8 cellular contexts compared by ENCODE assay signal in the genomic region with DNA sequence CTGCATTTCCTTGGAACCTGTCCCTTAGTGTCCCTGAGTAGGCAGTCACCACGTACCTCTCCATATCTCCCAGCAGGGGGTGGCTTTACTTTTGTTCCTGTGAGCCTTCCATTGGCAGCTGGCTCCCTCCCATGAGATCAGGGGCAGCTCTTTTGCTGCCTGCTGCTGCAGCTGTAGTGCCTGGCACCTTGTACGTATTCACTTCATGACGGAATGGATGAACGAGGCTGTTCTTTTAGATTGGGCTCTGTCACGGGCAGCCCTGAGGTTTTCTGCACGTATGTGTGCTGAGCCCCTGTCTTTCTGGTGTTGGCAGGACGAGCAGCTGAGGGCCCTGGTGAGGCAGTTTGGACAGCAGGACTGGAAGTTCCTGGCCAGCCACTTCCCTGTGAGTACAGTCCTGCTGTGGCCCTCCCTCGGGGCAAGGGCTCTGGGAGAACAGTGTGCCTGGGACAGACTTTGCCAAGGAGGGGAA. TPM values are rescaled to one million over a fixed set of nuclear protein-coding genes. Genes with fewer than 3 reads are reported as not detected.
A peak's percentile ranks its signal among the peaks of the same experiment; 100 is the strongest.
DNase-seq lines count a peak whose midpoint lies in the region; ATAC-seq and TF ChIP-seq lines count a peak whose summit lies in the region.

No MANE protein-coding gene starts in this region.

- H4K91ac ChIP-seq in mesenchymal stem cell (ENCODE audit: low read length): no peak overlapping the region

- no peaks in the 10 kb centered on the region for H3K9me3 Mint-ChIP-seq in activated naive CD4-positive, alpha-beta T cell treated with anti-CD3 and anti-CD28 coated beads, Interleukin-2, amount 10 ng/mL, durations not matched to agents 7 days and 5 days

- no peak overlapping the region for H3K4ac ChIP-seq in mesenchymal stem cell (ENCODE audit: low read depth in 1 of 2, low read length in 2 of 2)

- peaks cover 15% of the 10 kb centered on the region for H3K79me1 ChIP-seq in mesenchymal stem cell (replicated peaks; ENCODE audit: low read length, poor library complexity, severe bottlenecking)

- H3K14ac ChIP-seq in mesenchymal stem cell (ENCODE audit: low read length in 2 of 2): no peak overlapping the region

- H3K4me1 Mint-ChIP-seq in activated naive CD4-positive, alpha-beta T cell treated with anti-CD3 and anti-CD28 coated beads, Interleukin-2, amount 10 ng/mL, durations not matched to agents 7 days and 5 days: peaks cover 5% of the 10 kb centered on the region

- peak overlapping the region in 1 of 2 experiments; percentile 7 for H3K4me3 ChIP-seq in mesenchymal stem cell (ENCODE audit: insufficient read depth in 1 of 2, low read depth in 1 of 2, low read length in 2 of 2)
- no peak overlapping the region for H3K4me3 ChIP-seq in testis

- no peak overlapping the region for H2AFZ ChIP-seq in mesenchymal stem cell (ENCODE audit: low read depth, low read length)

- H3K23ac ChIP-seq in mesenchymal stem cell (ENCODE audit: low read length in 2 of 2): no peak overlapping the region

- no peak overlapping the region for H3K4me2 ChIP-seq in mesenchymal stem cell (ENCODE audit: low read length, poor library complexity, severe bottlenecking)

- peaks cover 22% of the 10 kb centered on the region for H3K36me3 Mint-ChIP-seq in activated naive CD4-positive, alpha-beta T cell treated with anti-CD3 and anti-CD28 coated beads, Interleukin-2, amount 10 ng/mL, durations not matched to agents 7 days and 5 days

- no peak for TF ChIP-seq POLR2A in testis (IDR thresholded peaks at IDR 0.05)

- no peak overlapping the region for H4K8ac ChIP-seq in mesenchymal stem cell (ENCODE audit: low read length)

- WGBS in mesenchymal stem cell: 94% methylated on average over 8 of the region's 8 CpGs
- WGBS in testis, 2 donors: 49 to 92% methylated on average over 5 to 8 of the region's 8 CpGs

- no peak overlapping the region for H2AK5ac ChIP-seq in mesenchymal stem cell (ENCODE audit: low read length, severe bottlenecking)

- no peak for DNase-seq in activated naive CD4-positive, alpha-beta T cell treated with anti-CD3 and anti-CD28 coated beads, Interleukin-2, amount 10 ng/mL, durations not matched to agents 7 days and 5 days
- DNase-seq in activated naive CD4-positive, alpha-beta T cell treated with anti-CD3 and anti-CD28 coated beads, Interleukin-2, amount 50 U/mL, for 16 hours: no peak
- DNase-seq in NCI-H2171 treated with DMSO at 0.1 percent for 48 hours (lab: John Stamatoyannopoulos, UW): peak; percentile 97
- peak; percentile 24 for DNase-seq in mesenchymal stem cell
- DNase-seq in MV-4-11 (lab: John Stamatoyannopoulos, UW): no peak
- DNase-seq in testis: no peak
- no peak for DNase-seq in NCI-H1930 (lab: John Stamatoyannopoulos, UW)

- no peak overlapping the region for H2BK120ac ChIP-seq in mesenchymal stem cell (ENCODE audit: low read depth, low read length)

- H3K9me3 ChIP-seq in mesenchymal stem cell (ENCODE audit: control insufficient read depth, low read length) (no peaks in the 10 kb centered on the region), testis (no peaks in the 10 kb centered on the region)

- ATAC-seq in HG02798 (IDR thresholded peaks at IDR 0.05; ENCODE audit: poor library complexity, unreplicated experiment): peak; percentile 24

- H3K4me3 Mint-ChIP-seq in activated naive CD4-positive, alpha-beta T cell treated with anti-CD3 and anti-CD28 coated beads, Interleukin-2, amount 10 ng/mL, durations not matched to agents 7 days and 5 days: no peak overlapping the region

- H2BK12ac ChIP-seq in mesenchymal stem cell (ENCODE audit: low read length in 2 of 2): no peak overlapping the region

- no peaks in the 10 kb centered on the region for H3K27me3 ChIP-seq in mesenchymal stem cell (ENCODE audit: control insufficient read depth in 1 of 2, insufficient read depth in 1 of 2, low read length in 2 of 2)
- H3K27me3 ChIP-seq in testis: no peaks in the 10 kb centered on the region

- H3K9ac ChIP-seq in mesenchymal stem cell (ENCODE audit: low read length): peak overlapping the region; percentile 2

- no peaks in the 10 kb centered on the region for H3K27me3 Mint-ChIP-seq in activated naive CD4-positive, alpha-beta T cell treated with anti-CD3 and anti-CD28 coated beads, Interleukin-2, amount 10 ng/mL, durations not matched to agents 7 days and 5 days

- CTCF ChIA-PET in activated naive CD4-positive, alpha-beta T cell treated with anti-CD3 and anti-CD28 coated beads, Interleukin-2, amount 10 ng/mL, durations not matched to agents 7 days and 5 days (lab: Charles Lee): interaction anchor here (0.7 to 1.6 kb wide), 3 partner anchors 11 to 400 kb away, joined by 3 to 6 read pairs (median 4); no protein-coding TSS in a partner anchor

- H3K4me1 ChIP-seq in mesenchymal stem cell (ENCODE audit: control insufficient read depth, insufficient read depth, low read depth, low read length) (no peaks in the 10 kb centered on the region), testis (no peaks in the 10 kb centered on the region)

- peak in 1 of 3 experiments; percentile 20 for TF ChIP-seq CTCF in testis (IDR thresholded peaks at IDR 0.05)

- H3K27ac Mint-ChIP-seq in activated naive CD4-positive, alpha-beta T cell treated with anti-CD3 and anti-CD28 coated beads, Interleukin-2, amount 10 ng/mL, durations not matched to agents 7 days and 5 days: peak overlapping the region; percentile 70

- H3K36me3 ChIP-seq in mesenchymal stem cell (ENCODE audit: control insufficient read depth in 1 of 2, insufficient read depth in 2 of 2, low read depth in 1 of 2, low read length in 2 of 2): peaks cover 0 to 3% of the 10 kb centered on the region in 2 experiments
- H3K36me3 ChIP-seq in testis (ENCODE audit: low read depth, missing control alignments): no peaks in the 10 kb centered on the region

- H3K18ac ChIP-seq in mesenchymal stem cell (ENCODE audit: low read depth in 1 of 2, low read length in 2 of 2): no peak overlapping the region

- H2BK15ac ChIP-seq in mesenchymal stem cell (ENCODE audit: low read depth, poor library complexity, severe bottlenecking): no peak overlapping the region

- no peak overlapping the region for H2BK5ac ChIP-seq in mesenchymal stem cell (ENCODE audit: low read depth, low read length, poor library complexity, severe bottlenecking)

- no peak overlapping the region for H3K27ac ChIP-seq in mesenchymal stem cell (ENCODE audit: low read length, poor library complexity, severe bottlenecking)
- H3K27ac ChIP-seq in testis: no peak overlapping the region

- intact Hi-C loops in testis (cut with DNase I; ENCODE audit: low total_unique reads): no loop called here

RNA-seq across cellular contexts. Expression of gene MYBL2, which starts 14.6 kb away (rescaled TPM):
- 10.5 TPM for polyA plus RNA-seq in mesenchymal stem cell (2013, experiment 1 of 2)
- 10.6 TPM for polyA plus RNA-seq in mesenchymal stem cell (2013, experiment 2 of 2)
- 10 to 100 TPM; 27.7 to 32.9 TPM for total RNA-seq in testis
- polyA plus RNA-seq in testis (ENCODE audit: insufficient read depth, low read depth, low replicate concordance): 31.2 TPM

RNA-seq across cellular contexts. Expression of gene GTSF1L, which starts 45.3 kb away (rescaled TPM):
- not detected for polyA plus RNA-seq in mesenchymal stem cell (2013, experiment 1 of 2)
- not detected for polyA plus RNA-seq in mesenchymal stem cell (2013, experiment 2 of 2)
- 100 to 1,000 TPM in 1 of 2 donors, 10 to 100 TPM in 1; 79.2 to 202 TPM for total RNA-seq in testis
- 244 TPM for polyA plus RNA-seq in testis (ENCODE audit: insufficient read depth, low read depth, low replicate concordance)

Comparison
In these comparisons a context has a peak if more than half of its experiments do, and no peak if none do; other contexts are left out.
1. DNase-seq: peak in NCI-H2171 treated with DMSO at 0.1 percent for 48 hours (single experiment) and mesenchymal stem cell (single experiment); none in activated naive CD4-positive, alpha-beta T cell treated with anti-CD3 and anti-CD28 coated beads, Interleukin-2, amount 10 ng/mL, durations not matched to agents 7 days and 5 days (single experiment), activated naive CD4-positive, alpha-beta T cell treated with anti-CD3 and anti-CD28 coated beads, Interleukin-2, amount 50 U/mL, for 16 hours (single experiment), MV-4-11 (single experiment), testis (single experiment) and NCI-H1930 (0 of 2).